8 cellular contexts compared by ENCODE assay signal in genomic region chr10:12349628-12350166, GRCh38. TPM values are rescaled to one million over a fixed set of nuclear protein-coding genes. Genes with fewer than 3 reads are reported as not detected.
DNase-seq lines count a peak whose midpoint lies in the region; ATAC-seq, FAIRE-seq and TF ChIP-seq lines count a peak whose summit lies in the region.

No MANE protein-coding gene starts in this region.

- H3K9me3 ChIP-seq in SJCRH30 (replicated peaks) (no peaks in the 10 kb centered on the region), gastroesophageal sphincter (no peaks in the 10 kb centered on the region), skeletal muscle satellite cell (replicated peaks; ENCODE audit: low read length) (no peaks in the 10 kb centered on the region)

- peak overlapping the region; percentile 89 for H3K4me2 ChIP-seq in skeletal muscle satellite cell (ENCODE audit: low read length)

- H3K4me1 ChIP-seq in SJCRH30 (peaks cover 14% of the 10 kb centered on the region; the same call in 1 of the 2 replicates), gastroesophageal sphincter (peaks cover 0 to 43% (median 6%) of the 10 kb centered on the region in 3 donors), skeletal muscle satellite cell (ENCODE audit: control insufficient read depth, insufficient read depth, low read length) (peaks cover 13% of the 10 kb centered on the region)

- H3K9ac ChIP-seq in skeletal muscle satellite cell (ENCODE audit: low read depth, low read length): peak overlapping the region; percentile 70

- no peak for TF ChIP-seq CTCF in HFF-Myc (IDR thresholded peaks at IDR 0.05; ENCODE audit: low read depth, low read length, missing control alignments)
- TF ChIP-seq CTCF in gastroesophageal sphincter (IDR thresholded peaks at IDR 0.05): no peak

- H3K27me3 ChIP-seq in SJCRH30 (peaks cover 18% of the 10 kb centered on the region; the same call in 1 of the 2 replicates), gastroesophageal sphincter (no peaks in the 10 kb centered on the region), skeletal muscle satellite cell (ENCODE audit: control insufficient read depth, insufficient read depth, low read length) (peaks cover 15% of the 10 kb centered on the region)

- H3K36me3 ChIP-seq in SJCRH30: no peaks in the 10 kb centered on the region
- H3K36me3 ChIP-seq in gastroesophageal sphincter: no peaks in the 10 kb centered on the region
- no peaks in the 10 kb centered on the region for H3K36me3 ChIP-seq in skeletal muscle satellite cell (ENCODE audit: insufficient read depth, low read length)

- TF ChIP-seq EP300 in gastroesophageal sphincter (IDR thresholded peaks at IDR 0.05): no peak

- peak; percentile 82 for FAIRE-seq in GM12892 (lab: Jason Lieb, UNC)

- 0% methylated on average over 10 to 11 of the region's 73 CpGs for WGBS in gastroesophageal sphincter (ENCODE audit: low coverage in 1 of 2), 2 donors

- ATAC-seq in gastroesophageal sphincter: no peak

- H3K27ac ChIP-seq in SJCRH30 (no peak overlapping the region), gastroesophageal sphincter (peak overlapping the region; percentile 71 to 97 (median 95))

- DNase-seq in GM12892 (ENCODE audit: insufficient read length) (no peak), HFF-Myc (ENCODE audit: extremely low read depth, low read depth) (no peak), SJCRH30 (no peak), NCI-H2171 (lab: John Stamatoyannopoulos, UW) (no peak), cortex of kidney (lab: John Stamatoyannopoulos, UW) (no peak), LoVo (ENCODE audit: low spot score) (no peak)

- peak overlapping the region; percentile 63 for H3K4me3 ChIP-seq in HFF-Myc (replicated peaks; ENCODE audit: low read depth, low read length)
- H3K4me3 ChIP-seq in SJCRH30: peak overlapping the region; percentile 61
- H3K4me3 ChIP-seq in gastroesophageal sphincter: peak overlapping the region; percentile 87 to 93
- H3K4me3 ChIP-seq in skeletal muscle satellite cell (ENCODE audit: low read length): peak overlapping the region; percentile 72

- peak; percentile 64; the same call in 1 of the 2 replicates for TF ChIP-seq POLR2A in GM12892 (IDR thresholded peaks at IDR 0.05; ENCODE audit: low read depth, low read length)
- peak in 1 of 2 donors; percentile 63 for TF ChIP-seq POLR2A in gastroesophageal sphincter (IDR thresholded peaks at IDR 0.05)

RNA-seq across cellular contexts. Expression of gene CAMK1D, which starts 0.3 kb away (rescaled TPM):
- polyA plus RNA-seq in GM12892 (2012; ENCODE audit: missing spikeins): 24.6 TPM
- 0.63 and 1.1 TPM in 2 replicates for total RNA-seq in SJCRH30 (2014; rRNA removed; shearing (Covaris generic))
- 10 to 100 TPM; 11.6 to 18.3 (median 15.3) TPM for total RNA-seq in gastroesophageal sphincter
- 0.87 and 1.5 TPM in 2 replicates for total RNA-seq in skeletal muscle satellite cell (2012; rRNA removed)
